21 cellular contexts compared by ENCODE assay signal in genomic region chr12:16612647-16613046, GRCh38. TPM values are rescaled to one million over a fixed set of nuclear protein-coding genes. Genes with fewer than 3 reads are reported as not detected.
DNase-seq lines count a peak whose midpoint lies in the region; ATAC-seq and TF ChIP-seq lines count a peak whose summit lies in the region.
"Had no signal": no experiment of that assay in that cellular context is flagged by ENCODE, and none has a peak within 500 bp of the region (broad histone marks: within the 10 kb centered on the region; RNA-seq: fewer than 3 reads in every experiment).

No MANE protein-coding gene starts in this region.

- intact Hi-C loops in sigmoid colon (cut with DNase I), result loop anchor here (5.0 to 10.0 kb wide), 2 partner anchors 85 to 1838 kb away; a partner anchor contains a TSS

- TF ChIP-seq CTCF in WTC11 (IDR thresholded peaks at IDR 0.05) (no peak), fibroblast of pulmonary artery (IDR thresholded peaks at IDR 0.05; ENCODE audit: low read length, missing control alignments) (no peak), sigmoid colon (IDR thresholded peaks at IDR 0.05) (no peak)

- H3K9me3 ChIP-seq in sigmoid colon (no peaks in the 10 kb centered on the region), HAP-1 (no peaks in the 10 kb centered on the region)
- H3K9me3 ChIP-seq: heart right ventricle had no signal

- ATAC-seq in WTC11 (no peak), GM21723 (IDR thresholded peaks at IDR 0.05; ENCODE audit: unreplicated experiment) (no peak), GM21515 (IDR thresholded peaks at IDR 0.05; ENCODE audit: unreplicated experiment) (no peak)
- ATAC-seq: heart right ventricle; Panc1; stimulated activated naive CD8-positive, alpha-beta T cell treated with anti-CD3 and anti-CD28 coated beads, Interleukin-15, Interleukin-2, amounts not matched to agents 100 U/mL and 50 U/mL, for 24 hours had no signal

- in situ Hi-C loops in HAP-1 (cut with MboI; ENCODE audit: low sequenced_read_pairs), result no loop called here

- H3K27ac Mint-ChIP-seq in WTC11, result peak overlapping the region; percentile 59; the same call in 1 of the 2 replicates
- H3K27ac Mint-ChIP-seq: CD8-positive, alpha-beta memory T cell had no signal

- H3K4me3 Mint-ChIP-seq in WTC11, result no peak overlapping the region
- H3K4me3 Mint-ChIP-seq: CD8-positive, alpha-beta memory T cell; neural crest cell had no signal

- CTCF ChIA-PET in WTC11 (lab: Charles Lee), result no interaction called here

- H3K27me3 ChIP-seq in sigmoid colon (no peaks in the 10 kb centered on the region), HAP-1 (ENCODE audit: low read depth) (no peaks in the 10 kb centered on the region)

- peak; percentile 61 for DNase-seq in DMS53 (lab: John Stamatoyannopoulos, UW)
- DNase-seq in WTC11 (ENCODE audit: low spot score), result no peak
- peak; percentile 53 for DNase-seq in fibroblast of pulmonary artery (ENCODE audit: low read depth)
- no peak for DNase-seq in sigmoid colon
- DNase-seq in stimulated activated CD4-positive, alpha-beta T cell treated with anti-CD3 and anti-CD28 coated beads, Interleukin-4, amount 100 ng/mL, for 4 hours, result no peak
- no peak for DNase-seq in HAP-1 (ENCODE audit: low spot score in 2 of 2)
- DNase-seq: anterior cingulate cortex; CD8-positive, alpha-beta memory T cell; DND-41; heart right ventricle; islet precursor cell; NCI-H187; NCI-H526 treated with DMSO at 0.1 percent for 48 hours; stimulated activated CD4-positive, alpha-beta T cell treated with anti-CD3 and anti-CD28 coated beads, Interleukin-15, amount 100 ng/mL, for 24 hours; stimulated activated naive CD8-positive, alpha-beta T cell treated with anti-CD3 and anti-CD28 coated beads, Interleukin-15, Interleukin-2, amounts not matched to agents 100 U/mL and 50 U/mL, for 24 hours; T1000 had no signal

- H3K4me1 ChIP-seq in sigmoid colon (peaks cover 0 to 25% (median 15%) of the 10 kb centered on the region in 4 donors), HAP-1 (peaks cover 9% of the 10 kb centered on the region)

- H3K36me3 ChIP-seq in sigmoid colon, result no peaks in the 10 kb centered on the region
- H3K36me3 ChIP-seq in HAP-1 (replicated peaks), result no peaks in the 10 kb centered on the region
- H3K36me3 ChIP-seq: heart right ventricle had no signal

- POLR2A ChIA-PET in WTC11 (lab: Charles Lee), result no interaction called here

- no peak overlapping the region for H3K4me3 ChIP-seq in fibroblast of pulmonary artery (replicated peaks; ENCODE audit: low read depth, low read length)
- peak overlapping the region in 3 of 4 donors; percentile 50 to 67 (median 61) for H3K4me3 ChIP-seq in sigmoid colon
- no peak overlapping the region for H3K4me3 ChIP-seq in HAP-1
- H3K4me3 ChIP-seq: SK-N-MC had no signal

- H3K9me3 Mint-ChIP-seq in WTC11, result no peaks in the 10 kb centered on the region
- H3K9me3 Mint-ChIP-seq: neural crest cell had no signal

- TF ChIP-seq POLR2A in sigmoid colon (IDR thresholded peaks at IDR 0.05), result no peak

- peak overlapping the region; percentile 84 to 91 (median 84) for H3K27ac ChIP-seq in sigmoid colon
- H3K27ac ChIP-seq: SK-N-MC had no signal

- H3K27me3 Mint-ChIP-seq in WTC11 (ENCODE audit: low read depth), result peaks cover 19% of the 10 kb centered on the region

- peaks cover 62% of the 10 kb centered on the region for H3K4me1 Mint-ChIP-seq in WTC11
- H3K4me1 Mint-ChIP-seq: CD8-positive, alpha-beta memory T cell had no signal

- no peak for TF ChIP-seq EP300 in sigmoid colon (IDR thresholded peaks at IDR 0.05)

- no peaks in the 10 kb centered on the region for H3K36me3 Mint-ChIP-seq in WTC11
- H3K36me3 Mint-ChIP-seq: CD8-positive, alpha-beta memory T cell had no signal

TF ChIP-seq in WTC11, 78 proteins besides CTCF, POLR2A, EP300 and RAD21:
- TF ChIP-seq, protein P1, sequence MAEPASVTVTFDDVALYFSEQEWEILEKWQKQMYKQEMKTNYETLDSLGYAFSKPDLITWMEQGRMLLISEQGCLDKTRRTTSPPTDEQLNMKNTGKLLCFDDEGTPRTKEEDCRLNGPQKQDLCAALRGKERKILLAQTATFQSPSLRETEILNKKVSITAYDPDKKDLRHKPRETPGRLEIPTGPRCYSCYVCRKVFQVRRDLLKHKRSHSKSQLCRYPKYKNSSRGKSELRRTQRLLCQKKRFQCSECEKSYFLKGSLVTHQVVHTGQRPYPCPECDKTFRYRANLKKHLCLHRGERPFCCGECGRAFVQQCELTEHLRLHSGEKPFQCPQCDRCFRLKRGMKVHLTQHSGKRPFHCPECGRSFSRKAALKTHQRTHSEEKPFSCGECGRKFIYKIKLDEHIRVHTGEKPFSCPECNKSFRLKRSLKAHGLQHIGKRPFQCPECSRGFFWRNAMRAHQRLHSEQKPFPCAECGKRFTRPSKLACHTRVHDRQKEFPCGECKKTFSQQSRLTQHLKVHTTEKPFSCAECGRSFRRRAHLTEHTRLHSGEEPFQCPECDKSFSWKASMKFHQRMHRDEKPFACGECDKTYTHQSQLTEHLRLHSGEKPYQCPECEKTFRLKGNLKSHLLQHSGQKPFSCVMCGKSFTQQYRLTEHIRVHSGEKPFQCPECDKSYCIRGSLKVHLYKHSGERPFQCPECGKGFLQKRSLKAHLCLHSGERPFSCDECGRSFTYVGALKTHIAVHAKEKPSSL (CRISPR knock-in tag; conservative IDR thresholded peaks at IDR 0.05), result no peak
- TF ChIP-seq KAT7 (CRISPR knock-in tag; IDR thresholded peaks at IDR 0.05; ENCODE audit: borderline replicate concordance), result no peak
- TF ChIP-seq MYBL2 (CRISPR knock-in tag; IDR thresholded peaks at IDR 0.05), result no peak
- TF ChIP-seq NR3C1 (CRISPR knock-in tag; conservative IDR thresholded peaks at IDR 0.05; ENCODE audit: low read depth), result no peak

RNA-seq across cellular contexts. Expression of gene LMO3, which starts 6.7 kb away (rescaled TPM):
- total RNA-seq in WTC11 (2021), result 22.2 to 29.8 TPM (median 23.3 TPM) in 3 replicates
- 100 to 1,000 TPM; 228 to 403 (median 367) TPM for total RNA-seq in sigmoid colon
- polyA plus RNA-seq in sigmoid colon, result 1 to 10 TPM in 2 of 3 donors, under 1 TPM in 1; 0.46 to 9.0 (median 5.1) TPM
- total RNA-seq: CD8-positive, alpha-beta memory T cell had no signal
- polyA plus RNA-seq: CD8-positive, alpha-beta memory T cell had no signal

Comparison
In these comparisons a context has a peak if more than half of its experiments do, and no peak if none do; other contexts are left out.
1. DNase-seq: peak in DMS53 (single experiment) and fibroblast of pulmonary artery (single experiment); none in WTC11 (single experiment), sigmoid colon (single experiment), stimulated activated CD4-positive, alpha-beta T cell treated with anti-CD3 and anti-CD28 coated beads, Interleukin-4, amount 100 ng/mL, for 4 hours (0 of 2) and HAP-1 (0 of 2).
2. H3K4me3 ChIP-seq: peak in sigmoid colon (3 of 4); none in fibroblast of pulmonary artery (single experiment) and HAP-1 (single experiment).